Comparison of ENCODE assay signal across 30 cellular contexts in the genomic region with DNA sequence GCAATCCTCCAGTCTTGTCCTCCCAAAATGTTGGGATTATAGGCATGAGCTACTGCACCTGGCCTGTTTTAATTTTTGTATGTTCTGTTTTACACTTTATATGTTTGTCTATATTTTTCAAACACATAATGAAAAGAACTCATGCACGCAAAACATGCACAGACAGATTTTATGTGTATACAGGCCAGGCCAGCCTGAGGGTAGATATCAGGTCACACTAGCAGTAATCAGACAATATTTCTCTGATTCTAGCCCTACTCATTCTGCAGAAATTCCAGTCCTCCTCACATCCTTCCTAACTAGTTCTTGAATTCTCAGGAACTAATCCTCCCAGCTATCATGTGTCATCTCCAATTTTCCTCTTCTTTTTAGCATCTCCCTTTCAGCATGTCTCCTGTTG. TPM values are rescaled to one million over a fixed set of nuclear protein-coding genes. Genes with fewer than 3 reads are reported as not detected.
"Had no signal": no experiment of that assay in that cellular context is flagged by ENCODE, and none has a peak within 500 bp of the region (broad histone marks: within the 10 kb centered on the region; RNA-seq: fewer than 3 reads in every experiment).

No MANE protein-coding gene starts in this region.

- H3K9ac ChIP-seq: parathyroid adenoma had no signal

- H3K27me3 Mint-ChIP-seq: stimulated activated memory B cell treated with anti-CD40 and anti-IgM and Interleukin-4, amounts not matched to agents 10 μg/mL and 1 μg/mL and 100 μg/mL, for 72 hours had no signal

- H3K27ac Mint-ChIP-seq: immature natural killer cell; memory B cell; naive thymus-derived CD4-positive, alpha-beta T cell; natural killer cell treated with Interleukin-12 subunit alpha and Interleukin-12 subunit beta and Interleukin-15 and Interleukin-18, amount 100 ng/mL, for 72 hours; stimulated activated memory B cell treated with anti-CD40 and anti-IgM and Interleukin-4, amounts not matched to agents 10 μg/mL and 1 μg/mL and 100 μg/mL, for 72 hours; stimulated activated naive CD8-positive, alpha-beta T cell treated with anti-CD3 and anti-CD28 coated beads, Interleukin-15, amount 100 ng/mL, for 72 hours had no signal

- H3K4me3 Mint-ChIP-seq: immature natural killer cell; memory B cell; naive thymus-derived CD4-positive, alpha-beta T cell; natural killer cell treated with Interleukin-12 subunit alpha and Interleukin-12 subunit beta and Interleukin-15 and Interleukin-18, amount 100 ng/mL, for 72 hours; neural crest cell; stimulated activated memory B cell treated with anti-CD40 and anti-IgM and Interleukin-4, amounts not matched to agents 10 μg/mL and 1 μg/mL and 100 μg/mL, for 72 hours; stimulated activated naive CD8-positive, alpha-beta T cell treated with anti-CD3 and anti-CD28 coated beads, Interleukin-15, amount 100 ng/mL, for 72 hours had no signal

- H3K4me1 Mint-ChIP-seq: immature natural killer cell; memory B cell; naive thymus-derived CD4-positive, alpha-beta T cell; stimulated activated memory B cell treated with anti-CD40 and anti-IgM and Interleukin-4, amounts not matched to agents 10 μg/mL and 1 μg/mL and 100 μg/mL, for 72 hours; stimulated activated naive CD8-positive, alpha-beta T cell treated with anti-CD3 and anti-CD28 coated beads, Interleukin-15, amount 100 ng/mL, for 72 hours had no signal

- DNase-seq: heart right ventricle; hippocampal formation; immature natural killer cell; left ventricle myocardium inferior; midbrain; mucosa of descending colon; naive thymus-derived CD4-positive, alpha-beta T cell; occipital lobe; psoas muscle; right lobe of liver; stimulated activated CD4-positive, alpha-beta T cell treated with anti-CD3 and anti-CD28 coated beads, Interleukin-1b, Interleukin-23, amount 100 ng/mL, for 48 hours; stimulated activated CD4-positive, alpha-beta T cell treated with anti-CD3 and anti-CD28 coated beads, Interleukin-2, amount 100 ng/mL, for 48 hours; stimulated activated CD4-positive, alpha-beta T cell treated with anti-CD3 and anti-CD28 coated beads, Interleukin-4, amount 100 ng/mL, for 4 hours; stimulated activated CD8-positive, alpha-beta memory T cell treated with anti-CD3 and anti-CD28 coated beads, Interleukin-4, amount 100 ng/mL, for 48 hours; stimulated activated naive CD4-positive, alpha-beta T cell treated with Interleukin-2 at 50 U/mL for 16 hours; stimulated activated naive CD8-positive, alpha-beta T cell treated with anti-CD3 and anti-CD28 coated beads, Interleukin-15, amount 100 ng/mL, for 72 hours; substantia nigra; upper lobe of left lung had no signal

- H3K4me2 ChIP-seq: smooth muscle cell had no signal

- H3K4me3 ChIP-seq: heart right ventricle, left ventricle myocardium inferior, lung, mucosa of descending colon, psoas muscle, right atrium auricular region, right lobe of liver, smooth muscle cell, tibial nerve, upper lobe of left lung, vagina had no signal

- H2AFZ ChIP-seq: parathyroid adenoma had no signal

- H3K4me1 ChIP-seq: heart right ventricle, left ventricle myocardium inferior, psoas muscle, right atrium auricular region, right lobe of liver, tibial nerve, upper lobe of left lung had no signal

- H3K36me3 Mint-ChIP-seq: immature natural killer cell; memory B cell; naive thymus-derived CD4-positive, alpha-beta T cell; natural killer cell treated with Interleukin-12 subunit alpha and Interleukin-12 subunit beta and Interleukin-15 and Interleukin-18, amount 100 ng/mL, for 72 hours; stimulated activated memory B cell treated with anti-CD40 and anti-IgM and Interleukin-4, amounts not matched to agents 10 μg/mL and 1 μg/mL and 100 μg/mL, for 72 hours had no signal

- H3K36me3 ChIP-seq: heart right ventricle, left ventricle myocardium inferior, neutrophil, right atrium auricular region, right lobe of liver, tibial nerve, upper lobe of left lung, vagina had no signal

- H3K9me3 ChIP-seq: heart right ventricle, left ventricle myocardium inferior, mucosa of descending colon, neutrophil, psoas muscle, right atrium auricular region, right lobe of liver, tibial nerve, upper lobe of left lung, vagina had no signal

- H3K27me3 ChIP-seq: heart right ventricle, right atrium auricular region, right lobe of liver, tibial nerve, upper lobe of left lung, vagina had no signal

- H3K27ac ChIP-seq: heart right ventricle, left ventricle myocardium inferior, neutrophil, parathyroid adenoma, psoas muscle, right atrium auricular region, right lobe of liver, tibial nerve, upper lobe of left lung, vagina had no signal

- FAIRE-seq: islet of Langerhans had no signal

- H3K79me2 ChIP-seq: parathyroid adenoma had no signal

- H3K9me3 Mint-ChIP-seq: immature natural killer cell; memory B cell; naive thymus-derived CD4-positive, alpha-beta T cell; natural killer cell treated with Interleukin-12 subunit alpha and Interleukin-12 subunit beta and Interleukin-15 and Interleukin-18, amount 100 ng/mL, for 72 hours; neural crest cell; stimulated activated memory B cell treated with anti-CD40 and anti-IgM and Interleukin-4, amounts not matched to agents 10 μg/mL and 1 μg/mL and 100 μg/mL, for 72 hours; stimulated activated naive CD8-positive, alpha-beta T cell treated with anti-CD3 and anti-CD28 coated beads, Interleukin-15, amount 100 ng/mL, for 72 hours had no signal

RNA-seq across cellular contexts. Expression of a gene that starts 35.8 kb away (rescaled TPM):
- polyA plus RNA-seq: immature natural killer cell; naive thymus-derived CD4-positive, alpha-beta T cell had no signal
